In the genomic region with DNA sequence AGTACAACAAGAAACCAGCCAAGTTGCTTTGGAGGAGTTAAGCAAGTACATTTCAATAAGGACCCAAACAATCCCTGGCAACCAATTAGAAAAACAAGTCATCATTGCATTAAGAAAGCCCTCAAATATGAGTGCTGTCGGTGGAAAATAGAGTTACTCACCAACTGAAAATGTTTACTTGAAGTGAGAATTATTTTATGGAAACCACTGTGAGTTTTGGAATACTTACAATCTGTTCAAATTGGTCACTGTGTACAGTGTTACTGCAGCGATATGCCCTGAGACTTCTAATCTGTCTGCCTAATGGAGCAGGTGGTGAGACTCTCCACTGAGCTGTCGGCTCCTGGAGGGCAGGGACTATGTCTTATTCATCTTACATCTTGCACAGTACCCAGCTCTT, we compare ENCODE assay signal across 33 cellular contexts.
DNase-seq lines count a peak whose midpoint lies in the region; ATAC-seq, FAIRE-seq and TF ChIP-seq lines count a peak whose summit lies in the region.
"Had no signal": no experiment of that assay in that cellular context is flagged by ENCODE, and none has a peak within 500 bp of the region (broad histone marks: within the 10 kb centered on the region; RNA-seq: fewer than 3 reads in every experiment).

No MANE protein-coding gene starts in this region.

- H3K4me1 ChIP-seq in astrocyte (ENCODE audit: insufficient read depth, low read length) (peaks cover 3% of the 10 kb centered on the region), PC-9 (replicated peaks; ENCODE audit: insufficient read depth) (no peaks in the 10 kb centered on the region), breast epithelium (no peaks in the 10 kb centered on the region)
- H3K4me1 ChIP-seq: BLaER1 treated with 17β-estradiol and CSF1 and Interleukin-3, amounts not matched to agents 10 nM and 100 nM; body of pancreas; spleen had no signal

- no TSS peak for BruUV-seq in PC-9 (replicated peaks; lab: Mats Ljungman, UMichigan)

- H3K27ac ChIP-seq in astrocyte (ENCODE audit: low read depth, low read length) = no peak overlapping the region
- H3K27ac ChIP-seq in substantia nigra (ENCODE audit: low read depth, low read length, poor library complexity, severe bottlenecking) = peak overlapping the region; percentile 91
- no peak overlapping the region for H3K27ac ChIP-seq in PC-9
- no peak overlapping the region for H3K27ac ChIP-seq in breast epithelium
- H3K27ac ChIP-seq: BLaER1 treated with 17β-estradiol and CSF1 and Interleukin-3, amounts not matched to agents 10 nM and 100 nM; body of pancreas; neutrophil; right lobe of liver; SJCRH30; spleen; tibial nerve had no signal

- no peaks in the 10 kb centered on the region for H3K27me3 ChIP-seq in astrocyte (ENCODE audit: insufficient read depth, low read length)
- no peaks in the 10 kb centered on the region for H3K27me3 ChIP-seq in PC-9 (ENCODE audit: insufficient read depth, low read depth)
- H3K27me3 ChIP-seq in breast epithelium = no peaks in the 10 kb centered on the region
- H3K27me3 ChIP-seq: BLaER1 treated with 17β-estradiol and CSF1 and Interleukin-3, amounts not matched to agents 10 nM and 100 nM; body of pancreas; neutrophil; right lobe of liver; SJCRH30; spleen; tibial nerve had no signal

- no peak overlapping the region for H3K4me2 ChIP-seq in astrocyte (ENCODE audit: low read length)
- no peak overlapping the region for H3K4me2 ChIP-seq in PC-9
- H3K4me2 ChIP-seq: BLaER1 treated with 17β-estradiol and CSF1 and Interleukin-3, amounts not matched to agents 10 nM and 100 nM had no signal

- no peak for TF ChIP-seq POLR2A in breast epithelium (IDR thresholded peaks at IDR 0.05)

- H3K9ac ChIP-seq in astrocyte (ENCODE audit: low read length) = no peak overlapping the region
- H3K9ac ChIP-seq: BLaER1 treated with 17β-estradiol and CSF1 and Interleukin-3, amounts not matched to agents 10 nM and 100 nM had no signal

- H3K36me3 ChIP-seq in astrocyte (ENCODE audit: insufficient read depth, low read length) (no peaks in the 10 kb centered on the region), PC-9 (ENCODE audit: low read depth) (no peaks in the 10 kb centered on the region), breast epithelium (no peaks in the 10 kb centered on the region)
- H3K36me3 ChIP-seq: BLaER1 treated with 17β-estradiol and CSF1 and Interleukin-3, amounts not matched to agents 10 nM and 100 nM; neutrophil; right lobe of liver; SJCRH30; spleen; tibial nerve had no signal

- H3K9me3 Mint-ChIP-seq in astrocyte (ENCODE audit: unreplicated experiment) = no peaks in the 10 kb centered on the region
- H3K9me3 Mint-ChIP-seq: activated CD4-positive, alpha-beta T cell treated with anti-CD3 and anti-CD28 coated beads, Interleukin-2, amount 10 ng/mL, durations not matched to agents 24 days and 14 days; activated naive CD8-positive, alpha-beta T cell treated with anti-CD3 and anti-CD28 coated beads, Interleukin-2, amount 10 ng/mL, durations not matched to agents 7 days and 5 days; activated T-cell treated with anti-CD3 and anti-CD28 coated beads, Interleukin-2, amount 50 U/mL, for 24 hours; stimulated activated naive CD8-positive, alpha-beta T cell treated with anti-CD3 and anti-CD28 coated beads, Interleukin-15, amount 100 ng/mL, for 72 hours had no signal

- H3K27ac Mint-ChIP-seq in astrocyte (ENCODE audit: unreplicated experiment) = no peak overlapping the region
- H3K27ac Mint-ChIP-seq: activated CD4-positive, alpha-beta T cell treated with anti-CD3 and anti-CD28 coated beads, Interleukin-2, amount 10 ng/mL, durations not matched to agents 24 days and 14 days; activated naive CD8-positive, alpha-beta T cell treated with anti-CD3 and anti-CD28 coated beads, Interleukin-2, amount 10 ng/mL, durations not matched to agents 7 days and 5 days; activated T-cell treated with anti-CD3 and anti-CD28 coated beads, Interleukin-2, amount 50 U/mL, for 24 hours; naive B cell; progenitor cell of endocrine pancreas had no signal

- CTCF ChIA-PET in PC-9 (lab: Charles Lee) = no interaction called here

- no peaks in the 10 kb centered on the region for H3K36me3 Mint-ChIP-seq in astrocyte (ENCODE audit: low read depth, unreplicated experiment)
- H3K36me3 Mint-ChIP-seq: activated naive CD8-positive, alpha-beta T cell treated with anti-CD3 and anti-CD28 coated beads, Interleukin-2, amount 10 ng/mL, durations not matched to agents 7 days and 5 days; naive B cell had no signal

- no peaks in the 10 kb centered on the region for H3K27me3 Mint-ChIP-seq in astrocyte (ENCODE audit: low read depth, unreplicated experiment)
- H3K27me3 Mint-ChIP-seq: activated CD4-positive, alpha-beta T cell treated with anti-CD3 and anti-CD28 coated beads, Interleukin-2, amount 10 ng/mL, durations not matched to agents 24 days and 14 days; activated T-cell treated with anti-CD3 and anti-CD28 coated beads, Interleukin-2, amount 50 U/mL, for 24 hours; naive B cell; progenitor cell of endocrine pancreas had no signal

- no peak for ATAC-seq in GM18909 (IDR thresholded peaks at IDR 0.05; ENCODE audit: poor library complexity, unreplicated experiment)
- ATAC-seq: body of pancreas; HCT116; HepG2; right lobe of liver; stimulated activated naive CD8-positive, alpha-beta T cell treated with anti-CD3 and anti-CD28 coated beads, Interleukin-15, amount 100 ng/mL, for 72 hours had no signal

- H4K20me1 ChIP-seq in astrocyte (ENCODE audit: insufficient read depth, low read length) = no peaks in the 10 kb centered on the region
- no peaks in the 10 kb centered on the region for H4K20me1 ChIP-seq in PC-9 (ENCODE audit: insufficient read depth)
- H4K20me1 ChIP-seq: BLaER1 treated with 17β-estradiol and CSF1 and Interleukin-3, amounts not matched to agents 10 nM and 100 nM had no signal

- no peaks in the 10 kb centered on the region for H3K9me2 ChIP-seq in PC-9 (ENCODE audit: insufficient read depth)

- FAIRE-seq in astrocyte (lab: Jason Lieb, UNC) = no peak
- FAIRE-seq: colon, G401.6, HepG2, RCC 7860 had no signal

- H2AFZ ChIP-seq in astrocyte (ENCODE audit: low read depth, low read length) (no peak overlapping the region), PC-9 (no peak overlapping the region)

- intact Hi-C loops in PC-9 (cut with micrococcal nuclease; ENCODE audit: unreplicated experiment) (no loop called here), breast epithelium (cut with DNase I; ENCODE audit: low total_unique reads) (no loop called here)

- H3K4me3 ChIP-seq in astrocyte (ENCODE audit: insufficient read depth, low read depth, low read length) = no peak overlapping the region
- H3K4me3 ChIP-seq in fibroblast of pulmonary artery (replicated peaks; ENCODE audit: low read depth, low read length) = no peak overlapping the region
- no peak overlapping the region for H3K4me3 ChIP-seq in PC-9
- no peak overlapping the region for H3K4me3 ChIP-seq in breast epithelium
- H3K4me3 ChIP-seq: BLaER1 treated with 17β-estradiol and CSF1 and Interleukin-3, amounts not matched to agents 10 nM and 100 nM; body of pancreas; right lobe of liver; SJCRH30; spleen; tibial nerve had no signal

- DNase-seq in NCI-H82 (lab: John Stamatoyannopoulos, UW) (peak; percentile 32), astrocyte (ENCODE audit: low read depth) (peak; percentile 60), fibroblast of pulmonary artery (ENCODE audit: low read depth) (peak; percentile 8), substantia nigra (lab: John Stamatoyannopoulos, UW) (no peak), PC-9 (no peak), breast epithelium (ENCODE audit: low spot score in 2 of 2) (no peak)
- DNase-seq: activated CD4-positive, alpha-beta T cell treated with anti-CD3 and anti-CD28 coated beads, Interleukin-2, amount 10 ng/mL, durations not matched to agents 24 days and 14 days; activated gamma-delta T cell; activated naive CD8-positive, alpha-beta T cell treated with anti-CD3 and anti-CD28 coated beads, Interleukin-2, amount 10 ng/mL, durations not matched to agents 7 days and 5 days; activated T-cell treated with anti-CD3 and anti-CD28 coated beads, Interleukin-2, amount 50 U/mL, for 24 hours; body of pancreas; DMS53; effector CD4-positive, alpha-beta T cell; MM.1S; naive B cell; NCI-H1930; NCI-H526 treated with DMSO at 0.1 percent for 48 hours; right lobe of liver; spleen; stimulated activated naive CD8-positive, alpha-beta T cell treated with anti-CD3 and anti-CD28 coated beads, Interleukin-15, amount 100 ng/mL, for 72 hours; SW 1271; T-helper 9 cell had no signal

- H3K9me3 ChIP-seq in astrocyte (ENCODE audit: insufficient read depth, low read depth, low read length) (no peaks in the 10 kb centered on the region), PC-9 (ENCODE audit: insufficient read depth, low read depth) (no peaks in the 10 kb centered on the region), breast epithelium (no peaks in the 10 kb centered on the region)
- H3K9me3 ChIP-seq: BLaER1 treated with 17β-estradiol and CSF1 and Interleukin-3, amounts not matched to agents 10 nM and 100 nM; body of pancreas; neutrophil; right lobe of liver; SJCRH30; spleen; tibial nerve had no signal

- no peaks in the 10 kb centered on the region for H3F3A ChIP-seq in PC-9 (ENCODE audit: insufficient read depth, low read depth)

- no peak overlapping the region for H3K4me3 Mint-ChIP-seq in astrocyte (ENCODE audit: unreplicated experiment)
- H3K4me3 Mint-ChIP-seq: activated CD4-positive, alpha-beta T cell treated with anti-CD3 and anti-CD28 coated beads, Interleukin-2, amount 10 ng/mL, durations not matched to agents 24 days and 14 days; activated naive CD8-positive, alpha-beta T cell treated with anti-CD3 and anti-CD28 coated beads, Interleukin-2, amount 10 ng/mL, durations not matched to agents 7 days and 5 days; activated T-cell treated with anti-CD3 and anti-CD28 coated beads, Interleukin-2, amount 50 U/mL, for 24 hours; naive B cell; stimulated activated naive CD8-positive, alpha-beta T cell treated with anti-CD3 and anti-CD28 coated beads, Interleukin-15, amount 100 ng/mL, for 72 hours had no signal

- H3K79me2 ChIP-seq in astrocyte (ENCODE audit: insufficient read depth, low read length) = no peaks in the 10 kb centered on the region
- H3K79me2 ChIP-seq in PC-9 (ENCODE audit: low read depth) = no peaks in the 10 kb centered on the region

- peaks cover 26% of the 10 kb centered on the region for H3K4me1 Mint-ChIP-seq in astrocyte (ENCODE audit: low read depth, unreplicated experiment)
- H3K4me1 Mint-ChIP-seq: activated CD4-positive, alpha-beta T cell treated with anti-CD3 and anti-CD28 coated beads, Interleukin-2, amount 10 ng/mL, durations not matched to agents 24 days and 14 days; activated naive CD8-positive, alpha-beta T cell treated with anti-CD3 and anti-CD28 coated beads, Interleukin-2, amount 10 ng/mL, durations not matched to agents 7 days and 5 days; stimulated activated naive CD8-positive, alpha-beta T cell treated with anti-CD3 and anti-CD28 coated beads, Interleukin-15, amount 100 ng/mL, for 72 hours had no signal

- POLR2A ChIA-PET in PC-9 (lab: Charles Lee; ENCODE audit: unreplicated experiment) = no interaction called here

- TF ChIP-seq CTCF in astrocyte (IDR thresholded peaks at IDR 0.05; ENCODE audit: insufficient read depth, low read depth, low read length) (no peak), fibroblast of pulmonary artery (IDR thresholded peaks at IDR 0.05; ENCODE audit: low read length, missing control alignments) (no peak), PC-9 (conservative IDR thresholded peaks at IDR 0.05) (no peak), breast epithelium (IDR thresholded peaks at IDR 0.05) (no peak)

Comparison
In these comparisons a context has a peak if more than half of its experiments do, and no peak if none do; other contexts are left out.
1. DNase-seq: peak in NCI-H82 (single experiment), astrocyte (single experiment) and fibroblast of pulmonary artery (single experiment); none in substantia nigra (0 of 49), PC-9 (0 of 2) and breast epithelium (0 of 2).